Comparison of ENCODE assay signal across 8 cellular contexts in the genomic region with DNA sequence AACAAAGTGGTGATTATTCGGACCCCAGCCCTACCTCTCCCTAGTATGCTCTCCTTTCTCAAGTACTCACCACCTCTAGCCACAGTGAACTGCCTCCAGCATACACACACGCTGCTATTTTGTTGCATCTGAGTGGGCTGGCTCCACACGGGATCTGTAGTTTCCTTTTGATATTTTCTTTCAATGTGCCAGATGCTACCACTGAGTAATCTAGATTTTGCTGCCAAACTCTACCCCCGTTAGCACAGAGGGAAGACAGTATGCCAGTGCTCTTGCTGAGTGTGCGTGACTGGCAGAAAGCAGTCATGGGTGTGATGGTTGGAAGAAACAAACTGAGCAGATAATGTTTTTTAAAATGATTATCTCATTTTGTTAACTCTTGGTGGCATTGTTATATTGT. TPM values are rescaled to one million over a fixed set of nuclear protein-coding genes. Genes with fewer than 3 reads are reported as not detected.
DNase-seq lines count a peak whose midpoint lies in the region; ATAC-seq and TF ChIP-seq lines count a peak whose summit lies in the region.

No MANE protein-coding gene starts in this region.

- H3K4me1 Mint-ChIP-seq in CD14-positive monocyte, result peaks cover 91% of the 10 kb centered on the region

- H3K27ac ChIP-seq in adipose tissue (ENCODE audit: low read depth, low read length) (peak overlapping the region; percentile 40), heart right ventricle (peak overlapping the region; percentile 98 to 100 (median 100)), spleen (peak overlapping the region; percentile 89 to 100 (median 100))

- H3K4me3 Mint-ChIP-seq in CD14-positive monocyte, result peak overlapping the region; percentile 56 to 80

- peaks cover 37 to 48% of the 10 kb centered on the region in 2 donors for H3K36me3 Mint-ChIP-seq in CD14-positive monocyte

- H3K27me3 Mint-ChIP-seq in CD14-positive monocyte (ENCODE audit: low read depth in 3 of 3), result no peaks in the 10 kb centered on the region

- H3K4me3 ChIP-seq in heart right ventricle (peak overlapping the region in 9 of 10 donors; percentile 18 to 96 (median 34)), spleen (peak overlapping the region in 5 of 8 donors; percentile 32 to 81 (median 78))

- H3K27ac Mint-ChIP-seq in CD14-positive monocyte, result peak overlapping the region; percentile 86 to 98 (median 97)

- intact Hi-C loops in CD14-positive monocyte (cut with micrococcal nuclease), result no loop called here
- intact Hi-C loops in heart right ventricle (cut with DNase I), result no loop called here
- intact Hi-C loops in spleen (cut with DNase I; ENCODE audit: low total_unique reads), result no loop called here

- TF ChIP-seq CTCF in CD14-positive monocyte (IDR thresholded peaks at IDR 0.05), result no peak
- no peak for TF ChIP-seq CTCF in heart right ventricle (IDR thresholded peaks at IDR 0.05)
- no peak for TF ChIP-seq CTCF in spleen (IDR thresholded peaks at IDR 0.05 in 8 of 11, conservative IDR thresholded peaks at IDR 0.05 in 3 of 11)

- H3K9me3 ChIP-seq in heart right ventricle, result no peaks in the 10 kb centered on the region
- H3K9me3 ChIP-seq in spleen, result no peaks in the 10 kb centered on the region

- H3K27me3 ChIP-seq in heart right ventricle, result no peaks in the 10 kb centered on the region
- H3K27me3 ChIP-seq in spleen (replicated peaks in 1 of 7), result no peaks in the 10 kb centered on the region

- no peak for DNase-seq in CD14-positive monocyte (ENCODE audit: low spot score)
- DNase-seq in NCI-H2171 (lab: John Stamatoyannopoulos, UW), result peak; percentile 55
- DNase-seq in heart right ventricle, result peak in 1 of 2 donors; percentile 38
- DNase-seq in spleen, result no peak
- DNase-seq in NCI-H345 (lab: John Stamatoyannopoulos, UW), result no peak
- no peak for DNase-seq in NCI-H128 (lab: John Stamatoyannopoulos, UW; ENCODE audit: unreplicated experiment)
- DNase-seq in SKM-1 (lab: John Stamatoyannopoulos, UW; ENCODE audit: unreplicated experiment), result no peak

- H3K9me3 Mint-ChIP-seq in CD14-positive monocyte, result no peaks in the 10 kb centered on the region

- H3K36me3 ChIP-seq in heart right ventricle (peaks cover 0 to 33% (median 1%) of the 10 kb centered on the region in 9 donors), spleen (peaks cover 0 to 45% (median 9%) of the 10 kb centered on the region in 6 donors)

- H3K4me1 ChIP-seq in heart right ventricle (peaks cover 35 to 100% (median 100%) of the 10 kb centered on the region in 9 donors), spleen (peaks cover 82 to 100% (median 100%) of the 10 kb centered on the region in 6 donors)

- peak; percentile 6 to 39 (median 21) for ATAC-seq in heart right ventricle

- WGBS in adipose tissue, 3 donors, result 18 to 44% (median 22%) methylated on average over 5 of the region's 5 CpGs
- WGBS in heart right ventricle, 2 donors, result 11 to 13% methylated on average over 5 of the region's 5 CpGs
- 11 to 25% (median 15%) methylated on average over 5 of the region's 5 CpGs for WGBS in spleen, 5 donors

- no peak for TF ChIP-seq POLR2A in spleen (IDR thresholded peaks at IDR 0.05)

RNA-seq across cellular contexts. Expression of a gene that starts 11.6 kb away (rescaled TPM):
- polyA plus RNA-seq in CD14-positive monocyte, result 10 to 100 TPM; 79.4 to 79.5 TPM
- 100 to 1,000 TPM in 1 of 3 donors, 10 to 100 TPM in 2; 22.0 to 123 (median 75.4) TPM for polyA plus RNA-seq in adipose tissue
- total RNA-seq in heart right ventricle, result 100 to 1,000 TPM; 171 to 257 (median 212) TPM
- 100 to 1,000 TPM in 1 of 2 donors, 10 to 100 TPM in 1; 91.5 to 164 TPM for polyA plus RNA-seq in heart right ventricle
- total RNA-seq in spleen, result 100 to 1,000 TPM; 313 to 511 (median 379) TPM
- 100 to 1,000 TPM in 1 of 3 donors, 10 to 100 TPM in 2; 64.0 to 101 (median 68.4) TPM for polyA plus RNA-seq in spleen

RNA-seq across cellular contexts. Expression of a gene that starts 55.4 kb away (rescaled TPM):
- 10 to 100 TPM; 17.7 to 18.9 TPM for polyA plus RNA-seq in CD14-positive monocyte
- 1 to 10 TPM; 2.3 to 4.8 (median 3.6) TPM for polyA plus RNA-seq in adipose tissue
- total RNA-seq in heart right ventricle, result 10 to 100 TPM in 1 of 10 donors, 1 to 10 TPM in 9; 4.6 to 13.2 (median 5.6) TPM
- 1 to 10 TPM; 2.0 to 5.9 TPM for polyA plus RNA-seq in heart right ventricle
- total RNA-seq in spleen, result 10 to 100 TPM; 42.5 to 75.6 (median 55.3) TPM
- 10 to 100 TPM in 2 of 3 donors, 1 to 10 TPM in 1; 5.6 to 13.3 (median 10.2) TPM for polyA plus RNA-seq in spleen

RNA-seq across cellular contexts. Expression of a gene that starts 55.8 kb away (rescaled TPM):
- 100 to 1,000 TPM; 313 to 340 TPM for polyA plus RNA-seq in CD14-positive monocyte
- polyA plus RNA-seq in adipose tissue, result 100 to 1,000 TPM in 1 of 3 donors, 10 to 100 TPM in 2; 28.9 to 110 (median 73.3) TPM
- total RNA-seq in heart right ventricle, result 100 to 1,000 TPM; 313 to 513 (median 457) TPM
- 100 to 1,000 TPM; 200 to 216 TPM for polyA plus RNA-seq in heart right ventricle
- total RNA-seq in spleen, result 10 to 100 TPM; 30.0 to 91.5 (median 58.3) TPM
- polyA plus RNA-seq in spleen, result 10 to 100 TPM; 49.6 to 89.0 (median 69.5) TPM

RNA-seq across cellular contexts. Expression of a gene that starts 56.1 kb away (rescaled TPM):
- polyA plus RNA-seq in CD14-positive monocyte (10 to 100 TPM in 1 of 2 donors, 1 to 10 TPM in 1; 7.7 to 10.2 TPM), adipose tissue (1 to 10 TPM; 1.5 to 6.7 (median 3.7) TPM), heart right ventricle (1 to 10 TPM; 1.4 to 8.3 TPM), spleen (10 to 100 TPM in 1 of 3 donors, 1 to 10 TPM in 2; 3.2 to 10.5 (median 6.2) TPM)
- total RNA-seq in heart right ventricle (10 to 100 TPM in 9 of 10 donors, 1 to 10 TPM in 1; 9.4 to 15.3 (median 12.9) TPM), spleen (10 to 100 TPM; 38.8 to 68.9 (median 45.0) TPM)

Comparison
In these comparisons a context has a peak if more than half of its experiments do, and no peak if none do; other contexts are left out.
1. H3K27ac ChIP-seq: peak in every context shown above with its lines; median percentile 100 in heart right ventricle; 100 in spleen; 40 in adipose tissue.